Comparison of ENCODE assay signal across 8 cellular contexts in the genomic region with DNA sequence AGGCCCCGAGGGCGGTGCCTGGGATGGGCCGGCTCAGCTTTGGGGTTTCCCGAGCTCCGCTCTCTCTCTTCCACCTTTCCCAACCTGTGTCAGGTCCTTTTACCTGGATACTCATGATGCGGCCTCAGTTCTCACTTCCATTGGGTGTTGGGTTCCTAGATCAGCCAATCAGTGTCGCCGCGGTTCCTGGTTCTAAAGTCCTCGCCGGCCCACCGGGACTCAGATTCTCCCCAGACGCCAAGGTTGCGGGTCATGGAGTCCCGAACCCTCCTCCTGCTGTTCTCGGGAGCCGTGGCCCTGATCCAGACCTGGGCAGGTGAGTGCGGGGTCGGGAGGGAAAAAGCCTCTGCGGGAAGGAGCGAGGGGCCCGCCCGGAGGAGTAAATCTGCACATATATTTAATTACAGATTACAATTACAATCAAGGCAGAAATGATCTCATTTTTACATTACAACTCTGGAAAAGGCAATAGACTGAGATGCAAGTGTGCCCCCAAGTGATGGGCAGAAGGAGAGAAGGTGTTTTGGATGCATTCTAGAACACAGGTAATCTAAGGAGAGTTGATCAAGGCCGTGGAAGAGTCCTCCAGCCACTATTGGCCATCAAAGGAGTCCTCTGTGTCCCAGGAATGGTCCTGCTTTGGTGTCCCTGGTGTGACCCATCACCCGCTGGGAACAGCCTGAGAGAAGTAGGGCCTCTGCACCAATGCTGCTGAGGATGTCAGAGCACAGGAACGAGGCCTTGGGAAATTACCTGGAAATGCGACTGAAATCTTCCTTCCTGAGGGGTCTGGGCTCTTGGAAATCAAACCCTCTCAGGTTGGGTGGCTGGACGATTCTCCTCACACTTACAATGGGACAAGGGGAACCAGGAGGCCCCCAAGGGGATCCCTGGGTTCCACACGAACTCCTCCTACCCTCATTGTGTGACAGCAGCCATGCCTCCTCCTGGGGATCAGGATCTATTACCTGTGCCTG. TPM values are rescaled to one million over a fixed set of nuclear protein-coding genes. Genes with fewer than 3 reads are reported as not detected.
DNase-seq lines count a peak whose midpoint lies in the region; ATAC-seq, FAIRE-seq and TF ChIP-seq lines count a peak whose summit lies in the region.

No MANE protein-coding gene starts in this region.

- no peaks in the 10 kb centered on the region for H3K9me3 ChIP-seq in neuronal stem cell (replicated peaks in 1 of 2; ENCODE audit: control insufficient read depth in 2 of 2, insufficient read depth in 1 of 2, low read depth in 1 of 2, low read length in 2 of 2)

- H3K4me1 ChIP-seq in neuronal stem cell (ENCODE audit: control insufficient read depth in 2 of 2, insufficient read depth in 1 of 2, low read depth in 1 of 2, low read length in 2 of 2) = peaks cover 6 to 20% of the 10 kb centered on the region in 2 donors

- no peaks in the 10 kb centered on the region for H3K27me3 Mint-ChIP-seq in stimulated activated naive CD8-positive, alpha-beta T cell treated with anti-CD3 and anti-CD28 coated beads, Interleukin-15, amount 100 ng/mL, for 72 hours

- H3K4me1 Mint-ChIP-seq in stimulated activated naive CD8-positive, alpha-beta T cell treated with anti-CD3 and anti-CD28 coated beads, Interleukin-15, amount 100 ng/mL, for 72 hours = peaks cover 63% of the 10 kb centered on the region

- H3K4me3 ChIP-seq in BJ (ENCODE audit: low read depth, low read length) = no peak overlapping the region; the same call in 1 of the 2 replicates
- H3K4me3 ChIP-seq in neuronal stem cell (ENCODE audit: low read length in 2 of 2) = no peak overlapping the region

- no peak overlapping the region for H4K8ac ChIP-seq in neuronal stem cell (ENCODE audit: low read depth, low read length)

- peak; percentile 22 for DNase-seq in BJ (ENCODE audit: low read depth)
- peak; percentile 29 for DNase-seq in RCC 7860 (ENCODE audit: low spot score)
- peak; percentile 90 for DNase-seq in activated naive CD4-positive, alpha-beta T cell treated with Interleukin-2 at 50 U/mL for 16 hours
- peak; percentile 95 for DNase-seq in germinal center (ENCODE audit: low spot score)
- peak; percentile 84 for DNase-seq in neuronal stem cell (ENCODE audit: low spot score)
- peak; percentile 84 to 93 for DNase-seq in stimulated activated naive CD8-positive, alpha-beta T cell treated with anti-CD3 and anti-CD28 coated beads, Interleukin-15, amount 100 ng/mL, for 72 hours

- no peak overlapping the region for H3K9ac ChIP-seq in neuronal stem cell (ENCODE audit: low read depth, low read length, poor library complexity)

- no peak for TF ChIP-seq CTCF in BJ (IDR thresholded peaks at IDR 0.05; ENCODE audit: insufficient read depth, low read depth, low read length)

- H2AFZ ChIP-seq in neuronal stem cell (ENCODE audit: low read length) = no peak overlapping the region

- no peak overlapping the region for H2BK120ac ChIP-seq in neuronal stem cell (ENCODE audit: low read depth, low read length)

- no peak overlapping the region for H3K27ac ChIP-seq in neuronal stem cell (replicated peaks; ENCODE audit: low read length)

- H2BK12ac ChIP-seq in neuronal stem cell (ENCODE audit: low read length) = no peak overlapping the region

- ATAC-seq in GM19328 (IDR thresholded peaks at IDR 0.05; ENCODE audit: unreplicated experiment) (peak; percentile 88), HG03520 (IDR thresholded peaks at IDR 0.05; ENCODE audit: unreplicated experiment) (peak; percentile 85)
- peak; percentile 95 for ATAC-seq in stimulated activated naive CD8-positive, alpha-beta T cell treated with anti-CD3 and anti-CD28 coated beads, Interleukin-15, amount 100 ng/mL, for 72 hours

- H3K23ac ChIP-seq in neuronal stem cell (ENCODE audit: low read depth, low read length, poor library complexity) = no peak overlapping the region

- FAIRE-seq in RCC 7860 (lab: Jason Lieb, UNC) = no peak

- H4K91ac ChIP-seq in neuronal stem cell (ENCODE audit: low read depth, low read length, poor library complexity) = no peak overlapping the region

- no CpG with 5 or more reads among the region's 29 CpGs for WGBS in neuronal stem cell (ENCODE audit: extremely low coverage in 2 of 2, insufficient read length in 2 of 2, insufficient replicate concordance in 1 of 2), 2 donors

- H3K18ac ChIP-seq in neuronal stem cell (ENCODE audit: low read length) = peak overlapping the region; percentile 87

- H3K36me3 ChIP-seq in BJ (ENCODE audit: control insufficient read depth, insufficient read depth, low read length) = no peaks in the 10 kb centered on the region
- no peaks in the 10 kb centered on the region for H3K36me3 ChIP-seq in neuronal stem cell (replicated peaks in 1 of 2; ENCODE audit: control insufficient read depth in 2 of 2, insufficient read depth in 2 of 2, low read length in 2 of 2)

- CTCF ChIA-PET in BJ (lab: Yijun Ruan, JAX) = interaction anchor here (0.9 to 2.2 kb wide), 3 partner anchors 8 to 34 kb away, joined by 3 to 9 read pairs (median 3); no protein-coding TSS in a partner anchor

- no peaks in the 10 kb centered on the region for H3K79me1 ChIP-seq in neuronal stem cell (ENCODE audit: low read depth, low read length)

- H3K14ac ChIP-seq in neuronal stem cell (ENCODE audit: low read length) = no peak overlapping the region

- peak overlapping the region; percentile 35 for H3K4me2 ChIP-seq in neuronal stem cell (ENCODE audit: insufficient read depth, low read length, poor library complexity, severe bottlenecking)

- POLR2A ChIA-PET in BJ (lab: Charles Lee) = no interaction called here

- no peak overlapping the region for H3K4ac ChIP-seq in neuronal stem cell (ENCODE audit: low read length)

- H3K9me3 Mint-ChIP-seq in stimulated activated naive CD8-positive, alpha-beta T cell treated with anti-CD3 and anti-CD28 coated beads, Interleukin-15, amount 100 ng/mL, for 72 hours = no peaks in the 10 kb centered on the region

- H2AK5ac ChIP-seq in neuronal stem cell (ENCODE audit: low read depth, low read length) = peak overlapping the region; percentile 8

- no peak overlapping the region for H2BK5ac ChIP-seq in neuronal stem cell (ENCODE audit: low read length)

- H2BK15ac ChIP-seq in neuronal stem cell (ENCODE audit: low read length) = peak overlapping the region; percentile 50

- H3K27ac Mint-ChIP-seq in stimulated activated naive CD8-positive, alpha-beta T cell treated with anti-CD3 and anti-CD28 coated beads, Interleukin-15, amount 100 ng/mL, for 72 hours = peak overlapping the region; percentile 100

- H3K27me3 ChIP-seq in BJ (ENCODE audit: control insufficient read depth, insufficient read depth, low read length) = peaks cover 3% of the 10 kb centered on the region
- H3K27me3 ChIP-seq in neuronal stem cell (ENCODE audit: control insufficient read depth in 3 of 3, insufficient read depth in 3 of 3, low read depth in 1 of 3, low read length in 3 of 3) = peaks cover 0 to 57% (median 0%) of the 10 kb centered on the region in 3 experiments

- H3K4me3 Mint-ChIP-seq in stimulated activated naive CD8-positive, alpha-beta T cell treated with anti-CD3 and anti-CD28 coated beads, Interleukin-15, amount 100 ng/mL, for 72 hours = peak overlapping the region; percentile 100

RNA-seq across cellular contexts. Expression of gene MICB, which starts 34.7 kb away (rescaled TPM):
- 21.9 and 23.4 TPM in 2 replicates for polyA plus RNA-seq in BJ (2011; rRNA removed)
- polyA minus RNA-seq in BJ (2011; rRNA and poly(A)+ RNA removed) = 16.1 and 21.2 TPM in 2 replicates
- 9.5 TPM for polyA plus RNA-seq in neuronal stem cell (2013, experiment 1 of 2)
- 9.4 TPM for polyA plus RNA-seq in neuronal stem cell (2013, experiment 2 of 2)

RNA-seq across cellular contexts. Expression of gene MICA, which starts 59.9 kb away (rescaled TPM):
- polyA plus RNA-seq in BJ (2011; rRNA removed) = 71.6 and 96.1 TPM in 2 replicates
- 29.5 and 40.6 TPM in 2 replicates for polyA minus RNA-seq in BJ (2011; rRNA and poly(A)+ RNA removed)
- polyA plus RNA-seq in neuronal stem cell (2013, experiment 1 of 2) = 16.9 TPM
- polyA plus RNA-seq in neuronal stem cell (2013, experiment 2 of 2) = 17.1 TPM

Comparison
In these comparisons a context has a peak if more than half of its experiments do, and no peak if none do; other contexts are left out.
1. DNase-seq: peak in every context shown above with its lines; median percentile 95 in germinal center; 90 in activated naive CD4-positive, alpha-beta T cell treated with Interleukin-2 at 50 U/mL for 16 hours; 88 in stimulated activated naive CD8-positive, alpha-beta T cell treated with anti-CD3 and anti-CD28 coated beads, Interleukin-15, amount 100 ng/mL, for 72 hours; 84 in neuronal stem cell; 29 in RCC 7860; 22 in BJ.